Comparison of ENCODE assay signal across 9 cellular contexts in genomic region chr1:234980224-234980656, GRCh38.
DNase-seq lines count a peak whose midpoint lies in the region; ATAC-seq and TF ChIP-seq lines count a peak whose summit lies in the region.
"Had no signal": no experiment of that assay in that cellular context is flagged by ENCODE, and none has a peak within 500 bp of the region (broad histone marks: within the 10 kb centered on the region; RNA-seq: fewer than 3 reads in every experiment).

No MANE protein-coding gene starts in this region.

- H3K9me3 Mint-ChIP-seq in activated CD8-positive, alpha-beta memory T cell treated with anti-CD3 and anti-CD28 coated beads, Interleukin-2, amount 10 ng/mL, durations not matched to agents 7 days and 5 days (ENCODE audit: low read depth): no peaks in the 10 kb centered on the region
- peaks cover 6% of the 10 kb centered on the region for H3K9me3 Mint-ChIP-seq in activated T-helper 2 cell treated with anti-CD3 and anti-CD28 coated beads, Interferon-gamma antibody, Interleukin-2, Interleukin-4, amounts not matched to agents 10 μg/mL and 5 μg/mL and 100 μg/mL, durations not matched to agents 14 hours and 24 hours and 36 hours

- H3K4me3 ChIP-seq in liver (ENCODE audit: low read depth in 1 of 3, low read length in 3 of 3) (no peak overlapping the region), tibial nerve (peak overlapping the region in 2 of 4 donors; percentile 16 to 35)

- intact Hi-C loops in activated T-helper 2 cell treated with anti-CD3 and anti-CD28 coated beads, Interferon-gamma antibody, Interleukin-2, Interleukin-4, amounts not matched to agents 10 μg/mL and 5 μg/mL and 100 μg/mL, durations not matched to agents 14 hours and 24 hours and 36 hours (cut with micrococcal nuclease): loop anchor here (1.0 to 2.0 kb wide), 7 partner anchors 10 to 256 kb away; no protein-coding TSS in a partner anchor

- peak overlapping the region; percentile 4 to 46 for H3K9ac ChIP-seq in liver (ENCODE audit: low read depth in 1 of 2, low read length in 2 of 2)

- H3K27ac ChIP-seq in liver (ENCODE audit: low read depth in 1 of 2, low read length in 2 of 2) (peak overlapping the region; percentile 97 to 99), tibial nerve (peak overlapping the region; percentile 73 to 96 (median 90))

- 77% methylated on average over 6 of the region's 6 CpGs for WGBS in liver
- 71 to 73% methylated on average over 6 of the region's 6 CpGs for whole genome bisulfite sequencing in tibial nerve, 2 donors

- peaks cover 12 to 51% (median 31%) of the 10 kb centered on the region in 4 donors for H3K4me1 ChIP-seq in liver (ENCODE audit: control insufficient read depth in 4 of 4, insufficient read depth in 4 of 4, low read length in 3 of 4)
- H3K4me1 ChIP-seq in tibial nerve: peaks cover 0 to 77% (median 69%) of the 10 kb centered on the region in 4 donors

- no peaks in the 10 kb centered on the region for H3K27me3 Mint-ChIP-seq in activated CD8-positive, alpha-beta memory T cell treated with anti-CD3 and anti-CD28 coated beads, Interleukin-2, amount 10 ng/mL, durations not matched to agents 7 days and 5 days
- no peaks in the 10 kb centered on the region for H3K27me3 Mint-ChIP-seq in activated T-helper 2 cell treated with anti-CD3 and anti-CD28 coated beads, Interferon-gamma antibody, Interleukin-2, Interleukin-4, amounts not matched to agents 10 μg/mL and 5 μg/mL and 100 μg/mL, durations not matched to agents 14 hours and 24 hours and 36 hours (ENCODE audit: low read depth)

- TF ChIP-seq RAD21 in liver (IDR thresholded peaks at IDR 0.05): no peak

- H3K27me3 ChIP-seq in liver (ENCODE audit: control insufficient read depth in 4 of 4, insufficient read depth in 4 of 4, low read length in 3 of 4) (no peaks in the 10 kb centered on the region), tibial nerve (no peaks in the 10 kb centered on the region)

- H3K9me3 ChIP-seq in liver (ENCODE audit: control insufficient read depth in 4 of 4, low read length in 3 of 4) (no peaks in the 10 kb centered on the region), tibial nerve (no peaks in the 10 kb centered on the region)

- H3K4me3 Mint-ChIP-seq in activated CD8-positive, alpha-beta memory T cell treated with anti-CD3 and anti-CD28 coated beads, Interleukin-2, amount 10 ng/mL, durations not matched to agents 7 days and 5 days: peak overlapping the region; percentile 61
- H3K4me3 Mint-ChIP-seq in activated T-helper 2 cell treated with anti-CD3 and anti-CD28 coated beads, Interferon-gamma antibody, Interleukin-2, Interleukin-4, amounts not matched to agents 10 μg/mL and 5 μg/mL and 100 μg/mL, durations not matched to agents 14 hours and 24 hours and 36 hours (ENCODE audit: low read depth): peak overlapping the region; percentile 91

- CTCF ChIA-PET in activated CD8-positive, alpha-beta memory T cell treated with anti-CD3 and anti-CD28 coated beads, Interleukin-2, amount 10 ng/mL, durations not matched to agents 7 days and 5 days (lab: Charles Lee): interaction anchor here (0.7 to 3.4 kb wide), 8 partner anchors 8 to 369 kb away, joined by 3 to 13 read pairs (median 6); no protein-coding TSS in a partner anchor

- H3K36me3 Mint-ChIP-seq in activated CD8-positive, alpha-beta memory T cell treated with anti-CD3 and anti-CD28 coated beads, Interleukin-2, amount 10 ng/mL, durations not matched to agents 7 days and 5 days: peaks cover 4% of the 10 kb centered on the region
- H3K36me3 Mint-ChIP-seq in activated T-helper 2 cell treated with anti-CD3 and anti-CD28 coated beads, Interferon-gamma antibody, Interleukin-2, Interleukin-4, amounts not matched to agents 10 μg/mL and 5 μg/mL and 100 μg/mL, durations not matched to agents 14 hours and 24 hours and 36 hours (ENCODE audit: low read depth): peaks cover 68% of the 10 kb centered on the region

- no peak for DNase-seq in activated CD8-positive, alpha-beta memory T cell treated with anti-CD3 and anti-CD28 coated beads, Interleukin-2, amount 10 ng/mL, durations not matched to agents 7 days and 5 days
- DNase-seq in activated CD8-positive, alpha-beta memory T cell treated with anti-CD3 and anti-CD28 coated beads for 24 hours: no peak
- DNase-seq in activated T-helper 2 cell treated with anti-CD3 and anti-CD28 coated beads, Interferon-gamma antibody, Interleukin-2, Interleukin-4, amounts not matched to agents 10 μg/mL and 5 μg/mL and 100 μg/mL, durations not matched to agents 14 hours and 24 hours and 36 hours (ENCODE audit: low spot score): no peak
- no peak for DNase-seq in tibial nerve (ENCODE audit: low spot score in 2 of 2)
- DNase-seq in globus pallidus (ENCODE audit: low spot score): no peak
- DNase-seq: NCI-H1092 treated with DMSO at 0.1 percent for 48 hours had no signal

- TF ChIP-seq CTCF in liver (IDR thresholded peaks at IDR 0.05; ENCODE audit: low read depth, low read length, missing input control): no peak
- no peak for TF ChIP-seq CTCF in tibial nerve (IDR thresholded peaks at IDR 0.05)

- no peak for TF ChIP-seq EP300 in tibial nerve (IDR thresholded peaks at IDR 0.05)

- peaks cover 71% of the 10 kb centered on the region for H3K4me1 Mint-ChIP-seq in activated CD8-positive, alpha-beta memory T cell treated with anti-CD3 and anti-CD28 coated beads, Interleukin-2, amount 10 ng/mL, durations not matched to agents 7 days and 5 days
- H3K4me1 Mint-ChIP-seq in activated T-helper 2 cell treated with anti-CD3 and anti-CD28 coated beads, Interferon-gamma antibody, Interleukin-2, Interleukin-4, amounts not matched to agents 10 μg/mL and 5 μg/mL and 100 μg/mL, durations not matched to agents 14 hours and 24 hours and 36 hours (ENCODE audit: low read depth): peaks cover 82% of the 10 kb centered on the region

- ATAC-seq in activated CD8-positive, alpha-beta memory T cell treated with anti-CD3 and anti-CD28 coated beads, Interleukin-2, amount 10 ng/mL, durations not matched to agents 7 days and 5 days: peak; percentile 23
- ATAC-seq in HG02840 (IDR thresholded peaks at IDR 0.05; ENCODE audit: low FRiP score, unreplicated experiment) (no peak), GM18907 (IDR thresholded peaks at IDR 0.05; ENCODE audit: unreplicated experiment) (no peak)

- peak overlapping the region; percentile 88 for H3K27ac Mint-ChIP-seq in activated CD8-positive, alpha-beta memory T cell treated with anti-CD3 and anti-CD28 coated beads, Interleukin-2, amount 10 ng/mL, durations not matched to agents 7 days and 5 days
- peak overlapping the region; percentile 97 for H3K27ac Mint-ChIP-seq in activated T-helper 2 cell treated with anti-CD3 and anti-CD28 coated beads, Interferon-gamma antibody, Interleukin-2, Interleukin-4, amounts not matched to agents 10 μg/mL and 5 μg/mL and 100 μg/mL, durations not matched to agents 14 hours and 24 hours and 36 hours

- H3K36me3 ChIP-seq in liver (ENCODE audit: control insufficient read depth in 4 of 4, insufficient read depth in 3 of 4, low read depth in 1 of 4, low read length in 3 of 4): no peaks in the 10 kb centered on the region
- no peaks in the 10 kb centered on the region for H3K36me3 ChIP-seq in tibial nerve

- no peak for TF ChIP-seq POLR2A in tibial nerve (IDR thresholded peaks at IDR 0.05)

TF ChIP-seq in liver, 16 proteins besides CTCF, POLR2A, EP300 and RAD21 (continues in another document):
- TF ChIP-seq REST (IDR thresholded peaks at IDR 0.05) (no peak), HNF4A (conservative IDR thresholded peaks at IDR 0.05) (no peak), NR2F2 (IDR thresholded peaks at IDR 0.05) (no peak), YY1 (IDR thresholded peaks at IDR 0.05) (no peak), ZBTB33 (IDR thresholded peaks at IDR 0.05) (no peak), JUND (IDR thresholded peaks at IDR 0.05) (no peak), GABPA (IDR thresholded peaks at IDR 0.05 in 1 of 2, conservative IDR thresholded peaks at IDR 0.05 in 1 of 2) (no peak), HNF4G (IDR thresholded peaks at IDR 0.05) (no peak), FOXA1 (IDR thresholded peaks at IDR 0.05) (no peak)
